Comparison of ENCODE assay signal across 2 cellular contexts in the genomic region with DNA sequence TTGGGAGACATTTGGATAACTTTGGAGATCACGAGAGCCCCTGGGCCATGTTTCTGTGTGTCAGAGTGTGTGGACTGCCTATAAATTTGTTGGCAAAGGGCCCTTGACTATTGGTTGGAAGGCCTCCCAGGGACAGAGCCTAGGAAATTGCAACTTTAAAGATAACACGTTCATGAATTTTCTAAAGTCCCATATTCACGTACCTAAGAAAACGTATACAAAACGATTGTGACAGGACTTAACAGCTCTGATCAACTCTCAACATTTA.
TF ChIP-seq lines count a peak whose summit lies in the region.

No MANE protein-coding gene starts in this region.

TF ChIP-seq in SK-N-SH, 30 proteins besides CTCF, POLR2A, EP300 and RAD21 (continued from another document):
- TF ChIP-seq, protein P1, sequence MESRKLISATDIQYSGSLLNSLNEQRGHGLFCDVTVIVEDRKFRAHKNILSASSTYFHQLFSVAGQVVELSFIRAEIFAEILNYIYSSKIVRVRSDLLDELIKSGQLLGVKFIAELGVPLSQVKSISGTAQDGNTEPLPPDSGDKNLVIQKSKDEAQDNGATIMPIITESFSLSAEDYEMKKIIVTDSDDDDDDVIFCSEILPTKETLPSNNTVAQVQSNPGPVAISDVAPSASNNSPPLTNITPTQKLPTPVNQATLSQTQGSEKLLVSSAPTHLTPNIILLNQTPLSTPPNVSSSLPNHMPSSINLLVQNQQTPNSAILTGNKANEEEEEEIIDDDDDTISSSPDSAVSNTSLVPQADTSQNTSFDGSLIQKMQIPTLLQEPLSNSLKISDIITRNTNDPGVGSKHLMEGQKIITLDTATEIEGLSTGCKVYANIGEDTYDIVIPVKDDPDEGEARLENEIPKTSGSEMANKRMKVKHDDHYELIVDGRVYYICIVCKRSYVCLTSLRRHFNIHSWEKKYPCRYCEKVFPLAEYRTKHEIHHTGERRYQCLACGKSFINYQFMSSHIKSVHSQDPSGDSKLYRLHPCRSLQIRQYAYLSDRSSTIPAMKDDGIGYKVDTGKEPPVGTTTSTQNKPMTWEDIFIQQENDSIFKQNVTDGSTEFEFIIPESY (IDR thresholded peaks at IDR 0.05; ENCODE audit: borderline replicate concordance, low read depth): no peak
- TF ChIP-seq RFX5 (IDR thresholded peaks at IDR 0.05; ENCODE audit: low read length) (no peak), EZH2phosphoT487 (IDR thresholded peaks at IDR 0.05; ENCODE audit: borderline replicate concordance, low read depth) (no peak), ELF1 (IDR thresholded peaks at IDR 0.05) (no peak), TCF12 (IDR thresholded peaks at IDR 0.05) (no peak), NFIC (IDR thresholded peaks at IDR 0.05; ENCODE audit: borderline replicate concordance) (no peak), GABPA (IDR thresholded peaks at IDR 0.05; ENCODE audit: low read depth) (no peak), FOXM1 (IDR thresholded peaks at IDR 0.05; ENCODE audit: low read depth) (no peak), FOSL2 (IDR thresholded peaks at IDR 0.05; ENCODE audit: borderline replicate concordance, low read depth) (no peak), RXRA (IDR thresholded peaks at IDR 0.05; ENCODE audit: borderline replicate concordance, low read depth) (no peak)
- TF ChIP-seq, protein P2, sequence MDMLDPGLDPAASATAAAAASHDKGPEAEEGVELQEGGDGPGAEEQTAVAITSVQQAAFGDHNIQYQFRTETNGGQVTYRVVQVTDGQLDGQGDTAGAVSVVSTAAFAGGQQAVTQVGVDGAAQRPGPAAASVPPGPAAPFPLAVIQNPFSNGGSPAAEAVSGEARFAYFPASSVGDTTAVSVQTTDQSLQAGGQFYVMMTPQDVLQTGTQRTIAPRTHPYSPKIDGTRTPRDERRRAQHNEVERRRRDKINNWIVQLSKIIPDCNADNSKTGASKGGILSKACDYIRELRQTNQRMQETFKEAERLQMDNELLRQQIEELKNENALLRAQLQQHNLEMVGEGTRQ (IDR thresholded peaks at IDR 0.05; ENCODE audit: borderline replicate concordance, low read depth, low read length): no peak

TF ChIP-seq in SK-N-SH treated with all-trans-retinoic acid at 6 μM for 48 hours, 23 proteins besides CTCF, POLR2A, EP300 and RAD21 (continued from another document):
- TF ChIP-seq, protein P3, sequence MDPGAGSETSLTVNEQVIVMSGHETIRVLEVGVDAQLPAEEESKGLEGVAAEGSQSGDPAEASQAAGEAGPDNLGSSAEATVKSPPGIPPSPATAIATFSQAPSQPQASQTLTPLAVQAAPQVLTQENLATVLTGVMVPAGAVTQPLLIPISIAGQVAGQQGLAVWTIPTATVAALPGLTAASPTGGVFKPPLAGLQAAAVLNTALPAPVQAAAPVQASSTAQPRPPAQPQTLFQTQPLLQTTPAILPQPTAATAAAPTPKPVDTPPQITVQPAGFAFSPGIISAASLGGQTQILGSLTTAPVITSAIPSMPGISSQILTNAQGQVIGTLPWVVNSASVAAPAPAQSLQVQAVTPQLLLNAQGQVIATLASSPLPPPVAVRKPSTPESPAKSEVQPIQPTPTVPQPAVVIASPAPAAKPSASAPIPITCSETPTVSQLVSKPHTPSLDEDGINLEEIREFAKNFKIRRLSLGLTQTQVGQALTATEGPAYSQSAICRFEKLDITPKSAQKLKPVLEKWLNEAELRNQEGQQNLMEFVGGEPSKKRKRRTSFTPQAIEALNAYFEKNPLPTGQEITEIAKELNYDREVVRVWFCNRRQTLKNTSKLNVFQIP (CRISPR knock-in tag; IDR thresholded peaks at IDR 0.05; ENCODE audit: borderline replicate concordance, low read depth): no peak
- no peak for TF ChIP-seq ZNF565 (CRISPR knock-in tag; conservative IDR thresholded peaks at IDR 0.05; ENCODE audit: low read depth)
- no peak for TF ChIP-seq ZFP30 (CRISPR knock-in tag; IDR thresholded peaks at IDR 0.05)
- TF ChIP-seq ESRRG (CRISPR knock-in tag; IDR thresholded peaks at IDR 0.05): no peak
- TF ChIP-seq RARB (CRISPR knock-in tag; IDR thresholded peaks at IDR 0.05): no peak
- no peak for TF ChIP-seq ISL1 (CRISPR knock-in tag; IDR thresholded peaks at IDR 0.05)
- TF ChIP-seq CSDC2 (CRISPR knock-in tag; IDR thresholded peaks at IDR 0.05): no peak
